8 cellular contexts compared by ENCODE assay signal in the genomic region with DNA sequence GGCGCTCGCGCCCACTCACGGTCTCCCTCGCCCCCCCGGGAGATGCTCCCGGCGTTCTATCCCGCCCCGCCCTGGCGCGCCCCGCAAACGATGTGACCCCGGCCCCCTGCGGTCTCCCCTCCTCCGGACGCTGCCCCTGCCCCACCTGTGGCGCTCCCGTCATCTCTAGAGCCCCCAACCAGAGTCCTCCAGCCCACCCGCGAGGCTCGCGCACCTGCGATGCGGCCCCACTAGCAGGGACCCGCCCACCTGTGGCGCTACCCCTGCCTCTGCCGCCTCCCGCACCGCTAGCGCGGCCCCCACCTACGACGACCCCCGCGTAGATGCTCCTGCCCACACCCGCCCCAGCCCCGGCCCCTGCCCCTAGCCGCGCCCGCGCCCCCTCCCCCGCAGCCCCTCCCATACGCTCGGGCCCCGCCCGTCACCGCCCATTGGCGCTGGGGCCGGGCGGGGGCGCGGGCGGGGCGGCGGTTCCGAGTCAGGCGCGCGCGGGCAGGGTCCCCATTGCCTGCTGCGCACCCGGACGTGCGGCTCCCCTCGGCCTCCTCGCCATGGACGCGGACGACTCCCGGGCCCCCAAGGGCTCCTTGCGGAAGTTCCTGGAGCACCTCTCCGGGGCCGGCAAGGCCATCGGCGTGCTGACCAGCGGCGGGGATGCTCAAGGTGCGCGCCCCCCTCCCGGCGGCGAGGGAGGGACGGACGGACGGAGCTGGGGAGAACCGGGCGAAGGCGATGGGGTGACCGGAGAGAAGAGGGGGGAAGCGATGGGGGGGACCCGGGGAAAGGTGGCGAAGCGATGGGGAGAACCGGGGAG. TPM values are rescaled to one million over a fixed set of nuclear protein-coding genes. Genes with fewer than 3 reads are reported as not detected.
DNase-seq lines count a peak whose midpoint lies in the region; ATAC-seq, FAIRE-seq and TF ChIP-seq lines count a peak whose summit lies in the region.

Gene PFKP (plus strand): TSS at position 504 of the 814 bp plus-strand sequence. CDS start 48 bp downstream, at position 552.

- H3K4me1 ChIP-seq in endothelial cell of umbilical vein (ENCODE audit: control insufficient read depth, extremely low read depth, insufficient read depth, low read length) (peaks cover 34% of the 10 kb centered on the region), muscle layer of colon (ENCODE audit: insufficient read depth, low read length) (peaks cover 6% of the 10 kb centered on the region)

- H3K36me3 ChIP-seq in MG63 = peaks cover 29% of the 10 kb centered on the region
- peaks cover 0 to 4% of the 10 kb centered on the region in 2 experiments for H3K36me3 ChIP-seq in endothelial cell of umbilical vein (ENCODE audit: control insufficient read depth in 2 of 2, extremely low read depth in 1 of 2, insufficient read depth in 2 of 2, low read length in 2 of 2)
- no peaks in the 10 kb centered on the region for H3K36me3 ChIP-seq in muscle layer of colon (ENCODE audit: insufficient read depth, low read length)

- FAIRE-seq in endothelial cell of umbilical vein (lab: Jason Lieb, UNC) = no peak

- H3K9me3 ChIP-seq in MG63 = no peaks in the 10 kb centered on the region
- no peaks in the 10 kb centered on the region for H3K9me3 ChIP-seq in endothelial cell of umbilical vein (replicated peaks; ENCODE audit: control insufficient read depth, insufficient read depth, low read length)
- no peaks in the 10 kb centered on the region for H3K9me3 ChIP-seq in muscle layer of colon (ENCODE audit: low read length)

- peak within 1 kb of the TSS; percentile 85 for H3K4me2 ChIP-seq in endothelial cell of umbilical vein (ENCODE audit: insufficient read depth, low read length)

- DNase-seq in GM10248 (ENCODE audit: extremely low spot score) (peak; percentile 84), MG63 (peak; percentile 57), endothelial cell of umbilical vein (ENCODE audit: low read depth, low spot score) (no peak), NCI-H2029 (lab: John Stamatoyannopoulos, UW) (no peak)
- DNase-seq in stimulated activated naive CD4-positive, alpha-beta T cell (lab: John Stamatoyannopoulos, UW) = peak; percentile 12 to 47 (median 36)

- H4K20me1 ChIP-seq in endothelial cell of umbilical vein (replicated peaks; ENCODE audit: control insufficient read depth, extremely low read depth, insufficient read depth, low read length) = no peaks in the 10 kb centered on the region

- CTCF ChIA-PET in GM10248 (lab: Yijun Ruan, JAX) = interaction anchor here (1.4 to 1.7 kb wide), 3 partner anchors 11 to 23 kb away, joined by 4 to 5 read pairs (median 4); no protein-coding TSS in a partner anchor
- CTCF ChIA-PET in activated CD8-positive, alpha-beta memory T cell treated with anti-CD3 and anti-CD28 coated beads for 36 hours (lab: Charles Lee) = no interaction called here
- CTCF ChIA-PET in endothelial cell of umbilical vein (lab: Charles Lee) = interaction anchor here (1.2 to 1.4 kb wide), 2 partner anchors 22 to 36 kb away, joined by 4 read pairs; no protein-coding TSS in a partner anchor

- TF ChIP-seq POLR2A in endothelial cell of umbilical vein (IDR thresholded peaks at IDR 0.05; ENCODE audit: low read depth, low read length) = peak; percentile 78

- peaks cover 48% of the 10 kb centered on the region for H3K79me2 ChIP-seq in endothelial cell of umbilical vein (ENCODE audit: control insufficient read depth, insufficient read depth, low read length)

- dilution Hi-C loops in endothelial cell of umbilical vein (cut with MboI; ENCODE audit: extremely low pct_ligation_motif_present, low sequenced_read_pairs) = no loop called here

- peak within 1 kb of the TSS; percentile 92 for H3K4me3 ChIP-seq in MG63
- peak within 1 kb of the TSS; percentile 75 to 96 (median 94) for H3K4me3 ChIP-seq in endothelial cell of umbilical vein (replicated peaks in 1 of 3; ENCODE audit: insufficient read depth in 1 of 3, low read depth in 1 of 3, low read length in 3 of 3)
- H3K4me3 ChIP-seq in muscle layer of colon (ENCODE audit: low read depth in 1 of 2, low read length in 2 of 2) = peak within 1 kb of the TSS; percentile 70 to 89

- peak within 1 kb of the TSS; percentile 73 for H3K27ac ChIP-seq in endothelial cell of umbilical vein (ENCODE audit: insufficient read depth, low read depth, low read length)
- peak within 1 kb of the TSS; percentile 72 for H3K27ac ChIP-seq in muscle layer of colon (ENCODE audit: low read depth, low read length)

- H2AFZ ChIP-seq in endothelial cell of umbilical vein (ENCODE audit: low read depth, low read length) = peak within 1 kb of the TSS; percentile 68

- TF ChIP-seq CTCF in GM10248 (IDR thresholded peaks at IDR 0.05; ENCODE audit: control extremely low read depth, extremely low read depth, low read depth, missing control alignments) (no peak), endothelial cell of umbilical vein (IDR thresholded peaks at IDR 0.05; ENCODE audit: extremely low read depth in 1 of 2, insufficient read depth in 1 of 2, low read depth in 1 of 2, low read length in 2 of 2) (no peak)

- POLR2A ChIA-PET in GM10248 (lab: Yijun Ruan, JAX) (no interaction called here), endothelial cell of umbilical vein (lab: Charles Lee) (no interaction called here)
- POLR2A ChIA-PET in activated CD8-positive, alpha-beta memory T cell treated with anti-CD3 and anti-CD28 coated beads for 36 hours (lab: Charles Lee) = interaction anchor here (0.6 to 2.0 kb wide), 6 partner anchors 10 to 153 kb away, joined by 3 to 7 read pairs (median 4); partner anchors contain the start of gene PITRM1

- intact Hi-C loops in endothelial cell of umbilical vein (cut with micrococcal nuclease) = no loop called here

- no TSS peak for BruUV-seq in endothelial cell of umbilical vein (replicated peaks; lab: Mats Ljungman, UMichigan)

- H3K27me3 ChIP-seq in MG63 (no peaks in the 10 kb centered on the region), endothelial cell of umbilical vein (ENCODE audit: control insufficient read depth in 2 of 2, insufficient read depth in 2 of 2, low read length in 2 of 2) (no peaks in the 10 kb centered on the region), muscle layer of colon (ENCODE audit: control insufficient read depth in 1 of 2, insufficient read depth in 2 of 2, low read length in 2 of 2) (peaks cover 5 to 20% of the 10 kb centered on the region in 2 donors)

- H3K9ac ChIP-seq in endothelial cell of umbilical vein (replicated peaks; ENCODE audit: extremely low read depth, insufficient read depth, low read length) (peak within 1 kb of the TSS; percentile 72), muscle layer of colon (ENCODE audit: low read length) (peak within 1 kb of the TSS; percentile 33)

- no peaks in the 10 kb centered on the region for H3K9me1 ChIP-seq in endothelial cell of umbilical vein (replicated peaks; ENCODE audit: control insufficient read depth, extremely low read depth, insufficient read depth, low read length)

- ATAC-seq in GM21737 (IDR thresholded peaks at IDR 0.05; ENCODE audit: unreplicated experiment) = peak; percentile 47

TF ChIP-seq in endothelial cell of umbilical vein, 7 proteins besides CTCF, POLR2A, EP300 and RAD21:
- TF ChIP-seq POLR2AphosphoS5 (IDR thresholded peaks at IDR 0.05; ENCODE audit: insufficient read depth, low read depth, low read length) = peak; percentile 75
- no peak for TF ChIP-seq MAX (IDR thresholded peaks at IDR 0.05; ENCODE audit: insufficient read depth, insufficient read length)

RNA-seq across cellular contexts. Expression of gene PFKP, which starts in this region (rescaled TPM):
- total RNA-seq in MG63 (2014; rRNA removed; shearing (Covaris generic); ENCODE audit: low replicate concordance) = 121 and 183 TPM in 2 replicates
- 100 to 1,000 TPM; 277 to 287 TPM for total RNA-seq in activated CD8-positive, alpha-beta memory T cell treated with anti-CD3 and anti-CD28 coated beads for 36 hours
- 359 and 360 TPM in 2 replicates for total RNA-seq in endothelial cell of umbilical vein
- polyA plus RNA-seq in endothelial cell of umbilical vein = 185 and 199 TPM in 2 replicates
- 217 and 218 TPM in 2 replicates for polyA plus RNA-seq in endothelial cell of umbilical vein (2011; cell fraction: cytosol; rRNA removed)
- 292 and 301 TPM in 2 replicates for polyA plus RNA-seq in endothelial cell of umbilical vein (2011; cell fraction: nucleus; rRNA removed)
- polyA plus RNA-seq in endothelial cell of umbilical vein (2012) = 370 TPM in 2 replicates
- polyA minus RNA-seq in endothelial cell of umbilical vein = 153 and 184 TPM in 2 replicates
- polyA minus RNA-seq in endothelial cell of umbilical vein (2011; cell fraction: cytosol; rRNA and poly(A)+ RNA removed) = 59.9 TPM
- 90.1 and 121 TPM in 2 replicates for polyA minus RNA-seq in endothelial cell of umbilical vein (2011; cell fraction: nucleus; rRNA and poly(A)+ RNA removed)

Comparison
In these comparisons a context has a peak if more than half of its experiments do, and no peak if none do; other contexts are left out.
1. DNase-seq: peak in GM10248 (single experiment), MG63 (single experiment) and stimulated activated naive CD4-positive, alpha-beta T cell (6 of 6); none in endothelial cell of umbilical vein (single experiment) and NCI-H2029 (single experiment).
2. Peak in every context shown above with its lines, with median percentiles within 50 percentile points of each other: H3K4me3 ChIP-seq.